8 cellular contexts compared by ENCODE assay signal in the genomic region with DNA sequence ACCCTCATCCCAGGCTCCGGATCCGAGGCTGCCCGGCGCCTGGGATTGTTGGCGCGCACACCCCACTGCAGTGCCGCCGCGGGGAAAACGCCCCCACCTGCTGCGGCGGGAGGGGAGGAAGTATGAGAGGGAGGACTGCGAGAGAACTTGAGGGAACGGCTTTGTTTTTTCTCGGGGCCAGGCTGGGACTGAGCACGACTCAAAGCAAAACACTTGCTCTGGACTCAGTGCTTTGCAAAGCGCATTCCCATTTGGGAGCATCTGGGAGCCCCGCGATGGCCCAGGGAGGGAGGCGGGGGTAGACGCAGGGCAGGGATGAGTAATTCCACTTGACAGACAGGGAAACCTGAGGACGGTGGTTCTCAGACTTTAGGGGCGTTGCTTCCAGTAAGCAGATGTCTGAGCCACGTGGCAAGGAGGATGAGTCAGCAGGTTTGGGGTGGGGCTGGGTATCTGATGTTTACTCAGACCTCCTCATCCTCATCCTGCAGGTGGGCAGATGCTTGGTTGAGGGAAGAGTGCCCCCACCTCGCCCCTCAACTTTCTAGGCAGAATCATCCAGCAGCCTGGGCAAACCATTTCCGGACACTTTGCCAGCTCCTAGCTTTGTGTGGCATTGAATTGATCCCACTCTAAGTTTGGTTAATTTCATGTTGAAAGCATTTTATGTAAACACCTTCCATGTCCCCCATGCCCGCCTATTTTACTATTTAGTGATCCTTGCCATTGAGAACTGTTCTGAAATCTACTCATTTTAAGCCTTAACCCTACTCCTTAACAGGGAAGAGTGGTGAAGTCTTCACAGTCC. TPM values are rescaled to one million over a fixed set of nuclear protein-coding genes. Genes with fewer than 3 reads are reported as not detected.
DNase-seq lines count a peak whose midpoint lies in the region; ATAC-seq, FAIRE-seq and TF ChIP-seq lines count a peak whose summit lies in the region.

No MANE protein-coding gene starts in this region.

- TF ChIP-seq POLR2A in GM12891 (IDR thresholded peaks at IDR 0.05; ENCODE audit: low read depth, low read length): no peak

- WGBS in mesodermal cell (ENCODE audit: insufficient coverage in 2 of 2), 2 experiments: 5 to 19% methylated on average over 9 to 17 of the region's 27 CpGs

- no peaks in the 10 kb centered on the region for H3K36me3 ChIP-seq in mesodermal cell (ENCODE audit: control insufficient read depth, insufficient read depth, low read length)

- peak; percentile 96 for FAIRE-seq in GM12891 (lab: Jason Lieb, UNC)

- peak overlapping the region in 54 of 59 donors; percentile 26 to 92 (median 74) for H3K27ac ChIP-seq in dorsolateral prefrontal cortex
- peak overlapping the region; percentile 24 for H3K27ac ChIP-seq in mesodermal cell (ENCODE audit: low read depth, low read length, severe bottlenecking)

- peaks cover 0 to 80% (median 8%) of the 10 kb centered on the region in 45 donors for H3K27me3 ChIP-seq in dorsolateral prefrontal cortex

- H3K9me3 ChIP-seq in mesodermal cell (ENCODE audit: control insufficient read depth, low read length): no peaks in the 10 kb centered on the region

- intact Hi-C loops in dorsolateral prefrontal cortex (cut with DNase I): no loop called here

- peak; percentile 64 for ATAC-seq in HG03175 (IDR thresholded peaks at IDR 0.05; ENCODE audit: unreplicated experiment)
- no peak for ATAC-seq in HG02840 (IDR thresholded peaks at IDR 0.05; ENCODE audit: low FRiP score, unreplicated experiment)

- no peak for TF ChIP-seq CTCF in dorsolateral prefrontal cortex (IDR thresholded peaks at IDR 0.05 in 54 of 56, conservative IDR thresholded peaks at IDR 0.05 in 2 of 56; ENCODE audit: low read depth in 1 of 56, partially characterized antibody in 56 of 56)

- H3K4me1 ChIP-seq in mesodermal cell (ENCODE audit: control insufficient read depth, insufficient read depth, low read length, poor library complexity, severe bottlenecking): peaks cover 4% of the 10 kb centered on the region

- DNase-seq in GM12891 (ENCODE audit: insufficient read length, low spot score) (peak; percentile 59), NCI-H526 treated with DMSO at 0.1 percent for 48 hours (lab: John Stamatoyannopoulos, UW) (peak; percentile 65), dorsolateral prefrontal cortex (peak; percentile 14 to 88 (median 73))
- peak; percentile 68 for DNase-seq in activated CD4-positive, alpha-beta T cell treated with anti-CD3 and anti-CD28 coated beads, Interleukin-2, amount 50 U/mL, for 1 hour
- peak; percentile 33 to 48 for DNase-seq in stimulated activated CD8-positive, alpha-beta memory T cell treated with anti-CD3 and anti-CD28 coated beads, Interleukin-4, amount 100 ng/mL, for 1 hour (ENCODE audit: low read depth in 2 of 2, low spot score in 1 of 2)

- H3K4me3 ChIP-seq in dorsolateral prefrontal cortex: peak overlapping the region; percentile 14 to 77 (median 61)
- H3K4me3 ChIP-seq in mesodermal cell (ENCODE audit: extremely low read depth, insufficient read depth, low read length, poor library complexity, severe bottlenecking): peak overlapping the region; percentile 20

TF ChIP-seq in GM12891, 5 proteins besides CTCF, POLR2A, EP300 and RAD21:
- TF ChIP-seq POU2F2 (IDR thresholded peaks at IDR 0.05; ENCODE audit: low read depth, low read length) (no peak), SPI1 (IDR thresholded peaks at IDR 0.05; ENCODE audit: low read depth, low read length) (no peak), PAX5 (IDR thresholded peaks at IDR 0.05; ENCODE audit: insufficient read depth, low read length, severe bottlenecking) (no peak), TAF1 (IDR thresholded peaks at IDR 0.05; ENCODE audit: low read depth, low read length) (no peak), POLR2AphosphoS5 (IDR thresholded peaks at IDR 0.05; ENCODE audit: low read depth, low read length) (no peak)
TF ChIP-seq in GM12891: peak in this region for 0.

RNA-seq across cellular contexts. Expression of a gene that starts 1.5 kb away (rescaled TPM):
- polyA plus RNA-seq in GM12891 (2012; ENCODE audit: low read depth, missing spikeins): 1.2 TPM
- total RNA-seq in dorsolateral prefrontal cortex: 100 to 1,000 TPM in 119 of 120 experiments, 10 to 100 TPM in 1; 94.5 to 482 (median 304) TPM
- polyA plus RNA-seq in mesodermal cell (2013, experiment 1 of 2): 6.0 TPM
- 2.9 TPM for polyA plus RNA-seq in mesodermal cell (2013, experiment 2 of 2)

RNA-seq across cellular contexts. Expression of a gene that starts 37.1 kb away (rescaled TPM):
- polyA plus RNA-seq in GM12891 (2012; ENCODE audit: low read depth, missing spikeins): 0.28 TPM
- total RNA-seq in dorsolateral prefrontal cortex: 1 to 10 TPM in 3 of 120 experiments, under 1 TPM in 4, not detected in 113; 0.62 to 1.3 (median 0.96) TPM
- 0.77 TPM for polyA plus RNA-seq in mesodermal cell (2013, experiment 1 of 2)
- polyA plus RNA-seq in mesodermal cell (2013, experiment 2 of 2): not detected

RNA-seq across cellular contexts. Expression of a gene that starts 41.0 kb away (rescaled TPM):
- polyA plus RNA-seq in GM12891 (2012; ENCODE audit: low read depth, missing spikeins): not detected
- total RNA-seq in dorsolateral prefrontal cortex: 1 to 10 TPM in 78 of 120 experiments, under 1 TPM in 27, not detected in 15; 0.47 to 4.9 (median 1.6) TPM
- polyA plus RNA-seq in mesodermal cell (2013, experiment 1 of 2): 2.0 TPM
- polyA plus RNA-seq in mesodermal cell (2013, experiment 2 of 2): 0.40 TPM
